ENCODE assay signal across 9 cellular contexts in the genomic region with DNA sequence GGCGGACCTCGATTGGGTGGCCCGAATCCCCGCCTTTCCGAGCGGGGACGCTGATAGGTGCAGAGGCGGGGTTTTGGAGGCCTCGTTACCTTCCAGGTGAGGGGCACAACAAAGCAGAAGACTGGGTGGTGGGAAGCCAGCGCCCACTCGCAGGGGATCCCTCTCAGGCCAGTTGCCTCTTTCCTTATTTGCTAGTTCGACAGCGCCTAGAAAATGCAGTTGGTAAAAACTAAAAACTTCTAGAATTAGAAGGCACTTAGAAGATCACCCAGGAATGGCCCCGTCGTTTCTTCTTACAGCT. TPM values are rescaled to one million over a fixed set of nuclear protein-coding genes. Genes with fewer than 3 reads are reported as not detected.
A peak's percentile ranks its signal among the peaks of the same experiment; 100 is the strongest.
DNase-seq lines count a peak whose midpoint lies in the region; FAIRE-seq and TF ChIP-seq lines count a peak whose summit lies in the region.
"Had no signal": no experiment of that assay in that cellular context is flagged by ENCODE, and none has a peak within 500 bp of the region (broad histone marks: within the 10 kb centered on the region; RNA-seq: fewer than 3 reads in every experiment).

No MANE protein-coding gene starts in this region.

- H3K36me3 Mint-ChIP-seq in T-helper 1 cell treated with Interleukin-12 subunit alpha and Interleukin-12 subunit beta and Interleukin-4 antibody, amounts not matched to agents 30 μg/mL and 1 μg/mL, for 36 hours (ENCODE audit: low read depth): peaks cover 26% of the 10 kb centered on the region
- peaks cover 5% of the 10 kb centered on the region for H3K36me3 Mint-ChIP-seq in activated naive CD8-positive, alpha-beta T cell

- TF ChIP-seq CTCF in kidney (IDR thresholded peaks at IDR 0.05; ENCODE audit: borderline replicate concordance, extremely low read depth, insufficient read depth): no peak

- peaks cover 4 to 16% of the 10 kb centered on the region in 2 donors for H3K36me3 ChIP-seq in kidney (ENCODE audit: control insufficient read depth in 1 of 2, insufficient read depth in 2 of 2, low read length in 2 of 2)
- H3K36me3 ChIP-seq in stomach smooth muscle (ENCODE audit: control insufficient read depth in 2 of 2, insufficient read depth in 2 of 2, low read length in 2 of 2): peaks cover 16 to 19% of the 10 kb centered on the region in 2 donors

- H3K9me3 Mint-ChIP-seq in T-helper 1 cell treated with Interleukin-12 subunit alpha and Interleukin-12 subunit beta and Interleukin-4 antibody, amounts not matched to agents 30 μg/mL and 1 μg/mL, for 36 hours: no peaks in the 10 kb centered on the region
- no peaks in the 10 kb centered on the region for H3K9me3 Mint-ChIP-seq in activated naive CD8-positive, alpha-beta T cell (ENCODE audit: low read depth)

- H3K4me1 Mint-ChIP-seq in T-helper 1 cell treated with Interleukin-12 subunit alpha and Interleukin-12 subunit beta and Interleukin-4 antibody, amounts not matched to agents 30 μg/mL and 1 μg/mL, for 36 hours (ENCODE audit: low read depth): peaks cover 45% of the 10 kb centered on the region
- peaks cover 65% of the 10 kb centered on the region for H3K4me1 Mint-ChIP-seq in activated naive CD8-positive, alpha-beta T cell (ENCODE audit: low read depth)

- H3K4me3 ChIP-seq in kidney (ENCODE audit: low read length in 2 of 2): peak overlapping the region; percentile 82 to 99
- H3K4me3 ChIP-seq in stomach smooth muscle (ENCODE audit: low read length in 2 of 2): peak overlapping the region; percentile 78 to 99

- peak overlapping the region; percentile 94 for H3K4me3 Mint-ChIP-seq in T-helper 1 cell treated with Interleukin-12 subunit alpha and Interleukin-12 subunit beta and Interleukin-4 antibody, amounts not matched to agents 30 μg/mL and 1 μg/mL, for 36 hours
- H3K4me3 Mint-ChIP-seq in activated naive CD8-positive, alpha-beta T cell: peak overlapping the region; percentile 92

- FAIRE-seq in kidney (lab: Jason Lieb, UNC): no peak

- DNase-seq in T-helper 1 cell: no peak
- DNase-seq in kidney: no peak
- DNase-seq in DMS153 treated with DMSO at 0.1 percent for 48 hours (lab: John Stamatoyannopoulos, UW; ENCODE audit: unreplicated experiment): no peak
- no peak for DNase-seq in activated CD4-positive, alpha-beta T cell treated with anti-CD3 and anti-CD28 coated beads for 4 hours
- no peak for DNase-seq in activated gamma-delta T cell (lab: John Stamatoyannopoulos, UW)

- H3K9me3 ChIP-seq in kidney (ENCODE audit: control insufficient read depth in 1 of 2, low read length in 2 of 2) (no peaks in the 10 kb centered on the region), stomach smooth muscle (ENCODE audit: control insufficient read depth in 2 of 2, low read length in 2 of 2) (no peaks in the 10 kb centered on the region)

- H3K27ac Mint-ChIP-seq in T-helper 1 cell treated with Interleukin-12 subunit alpha and Interleukin-12 subunit beta and Interleukin-4 antibody, amounts not matched to agents 30 μg/mL and 1 μg/mL, for 36 hours: peak overlapping the region; percentile 99
- peak overlapping the region; percentile 92 for H3K27ac Mint-ChIP-seq in activated naive CD8-positive, alpha-beta T cell

- H3K27me3 ChIP-seq in stomach smooth muscle (ENCODE audit: control insufficient read depth in 1 of 2, insufficient read depth in 2 of 2, low read length in 2 of 2): no peaks in the 10 kb centered on the region

- intact Hi-C loops in kidney (cut with DNase I): no loop called here

- H3K9ac ChIP-seq in kidney (ENCODE audit: low read length in 2 of 2): peak overlapping the region in 1 of 2 donors; percentile 3
- no peak overlapping the region for H3K9ac ChIP-seq in stomach smooth muscle (ENCODE audit: low read length in 2 of 2)

- peaks cover 6% of the 10 kb centered on the region for H3K27me3 Mint-ChIP-seq in T-helper 1 cell treated with Interleukin-12 subunit alpha and Interleukin-12 subunit beta and Interleukin-4 antibody, amounts not matched to agents 30 μg/mL and 1 μg/mL, for 36 hours (ENCODE audit: low read depth)
- no peaks in the 10 kb centered on the region for H3K27me3 Mint-ChIP-seq in activated naive CD8-positive, alpha-beta T cell

- H3K4me1 ChIP-seq in kidney (ENCODE audit: control insufficient read depth in 1 of 2, insufficient read depth in 1 of 2, low read depth in 1 of 2, low read length in 2 of 2) (peaks cover 6 to 14% of the 10 kb centered on the region in 2 donors), stomach smooth muscle (ENCODE audit: control insufficient read depth, insufficient read depth, low read length) (peaks cover 38% of the 10 kb centered on the region)

- H3K27ac ChIP-seq in kidney (ENCODE audit: low read depth in 2 of 2, low read length in 2 of 2): peak overlapping the region in 1 of 2 donors; percentile 56
- peak overlapping the region; percentile 99 for H3K27ac ChIP-seq in stomach smooth muscle (ENCODE audit: low read length)

RNA-seq across cellular contexts. Expression of a gene that starts 0.7 kb away (rescaled TPM):
- 76.9 TPM for total RNA-seq in kidney
- 18.4 TPM for polyA plus RNA-seq in kidney (ENCODE audit: insufficient read depth, low read depth, low replicate concordance)

RNA-seq across cellular contexts. Expression of a gene that starts 25.3 kb away (rescaled TPM):
- 12.9 TPM for total RNA-seq in kidney
- polyA plus RNA-seq in kidney (ENCODE audit: insufficient read depth, low read depth, low replicate concordance): 11.1 TPM

RNA-seq across cellular contexts. Expression of a gene that starts 58.6 kb away (rescaled TPM):
- 0.47 TPM for total RNA-seq in kidney
- not detected for polyA plus RNA-seq in kidney (ENCODE audit: insufficient read depth, low read depth, low replicate concordance)
- total RNA-seq: A172 had no signal
